ENCODE assay signal across 10 cellular contexts in genomic region chr5:56516936-56517521, GRCh38.
DNase-seq lines count a peak whose midpoint lies in the region; FAIRE-seq and TF ChIP-seq lines count a peak whose summit lies in the region.
"Had no signal": no experiment of that assay in that cellular context is flagged by ENCODE, and none has a peak within 500 bp of the region (broad histone marks: within the 10 kb centered on the region; RNA-seq: fewer than 3 reads in every experiment).

No MANE protein-coding gene starts in this region.

- H3K27me3 ChIP-seq in suprapubic skin (no peaks in the 10 kb centered on the region), osteoblast (ENCODE audit: insufficient read depth, low read length) (peaks cover 3% of the 10 kb centered on the region)

- H3K36me3 Mint-ChIP-seq in activated naive CD4-positive, alpha-beta T cell treated with anti-CD3 and anti-CD28 coated beads for 36 hours (ENCODE audit: low read depth) = no peaks in the 10 kb centered on the region
- H3K36me3 Mint-ChIP-seq: activated naive CD8-positive, alpha-beta T cell treated with anti-CD3 and anti-CD28 coated beads, Interleukin-2, amount 10 ng/mL, durations not matched to agents 7 days and 5 days had no signal

- no peak overlapping the region for H3K4me3 Mint-ChIP-seq in activated naive CD4-positive, alpha-beta T cell treated with anti-CD3 and anti-CD28 coated beads for 36 hours
- H3K4me3 Mint-ChIP-seq: activated naive CD8-positive, alpha-beta T cell treated with anti-CD3 and anti-CD28 coated beads, Interleukin-2, amount 10 ng/mL, durations not matched to agents 7 days and 5 days had no signal

- H3K36me3 ChIP-seq in suprapubic skin (no peaks in the 10 kb centered on the region), osteoblast (ENCODE audit: insufficient read depth, low read length) (no peaks in the 10 kb centered on the region)

- H3K4me1 ChIP-seq in suprapubic skin (peaks cover 78% of the 10 kb centered on the region), osteoblast (ENCODE audit: insufficient read depth, low read length) (no peaks in the 10 kb centered on the region)

- H3K4me2 ChIP-seq in osteoblast (ENCODE audit: insufficient read depth, low read length) = no peak overlapping the region

- H4K20me1 ChIP-seq in osteoblast (ENCODE audit: insufficient read depth, low read length) = no peaks in the 10 kb centered on the region

- intact Hi-C loops in activated naive CD4-positive, alpha-beta T cell treated with anti-CD3 and anti-CD28 coated beads for 36 hours (cut with micrococcal nuclease) = no loop called here

- H2AFZ ChIP-seq in osteoblast (ENCODE audit: low read length) = no peak overlapping the region

- DNase-seq in activated naive CD4-positive, alpha-beta T cell treated with anti-CD3 and anti-CD28 coated beads for 36 hours = peak; percentile 17
- no peak for DNase-seq in activated naive CD4-positive, alpha-beta T cell treated with Interleukin-2 at 50 U/mL for 16 hours
- DNase-seq in OCI-M1 (lab: John Stamatoyannopoulos, UW) = peak; percentile 64
- peak; percentile 20 for DNase-seq in globus pallidus (ENCODE audit: low spot score)
- no peak for DNase-seq in suprapubic skin (ENCODE audit: low spot score in 2 of 2)
- no peak for DNase-seq in SW 1271 (lab: John Stamatoyannopoulos, UW)
- no peak for DNase-seq in H54 (ENCODE audit: insufficient read length, low spot score)
- DNase-seq in osteoblast (ENCODE audit: insufficient read length, low spot score, missing footprints) = no peak
- DNase-seq: activated naive CD8-positive, alpha-beta T cell treated with anti-CD3 and anti-CD28 coated beads, Interleukin-2, amount 10 ng/mL, durations not matched to agents 7 days and 5 days had no signal

- TF ChIP-seq POLR2A in suprapubic skin (IDR thresholded peaks at IDR 0.05) (no peak), H54 (IDR thresholded peaks at IDR 0.05; ENCODE audit: low read depth, low read length) (no peak)

- no peaks in the 10 kb centered on the region for H3K27me3 Mint-ChIP-seq in activated naive CD4-positive, alpha-beta T cell treated with anti-CD3 and anti-CD28 coated beads for 36 hours (ENCODE audit: low read depth)
- H3K27me3 Mint-ChIP-seq: activated naive CD8-positive, alpha-beta T cell treated with anti-CD3 and anti-CD28 coated beads, Interleukin-2, amount 10 ng/mL, durations not matched to agents 7 days and 5 days had no signal

- no peak for FAIRE-seq in H54 (lab: Jason Lieb, UNC)

- no peaks in the 10 kb centered on the region for H3K79me2 ChIP-seq in osteoblast (ENCODE audit: insufficient read depth, low read length)

- no peaks in the 10 kb centered on the region for H3K9me3 Mint-ChIP-seq in activated naive CD4-positive, alpha-beta T cell treated with anti-CD3 and anti-CD28 coated beads for 36 hours
- H3K9me3 Mint-ChIP-seq: activated naive CD8-positive, alpha-beta T cell treated with anti-CD3 and anti-CD28 coated beads, Interleukin-2, amount 10 ng/mL, durations not matched to agents 7 days and 5 days had no signal

- 22% methylated on average over 3 of the region's 3 CpGs for WGBS in suprapubic skin

- TF ChIP-seq EP300 in suprapubic skin (IDR thresholded peaks at IDR 0.05) = no peak

- H3K27ac ChIP-seq in suprapubic skin (peak overlapping the region; percentile 79), osteoblast (ENCODE audit: low read depth, low read length) (no peak overlapping the region)
- H3K27ac ChIP-seq: C4-2B had no signal

- no peak overlapping the region for H3K27ac Mint-ChIP-seq in activated naive CD4-positive, alpha-beta T cell treated with anti-CD3 and anti-CD28 coated beads for 36 hours
- H3K27ac Mint-ChIP-seq: activated naive CD8-positive, alpha-beta T cell treated with anti-CD3 and anti-CD28 coated beads, Interleukin-2, amount 10 ng/mL, durations not matched to agents 7 days and 5 days had no signal

- TF ChIP-seq CTCF in suprapubic skin (IDR thresholded peaks at IDR 0.05) = no peak
- TF ChIP-seq CTCF in osteoblast (IDR thresholded peaks at IDR 0.05; ENCODE audit: extremely low read depth, low read depth, low read length) = no peak

- H3K9me3 ChIP-seq in suprapubic skin (no peaks in the 10 kb centered on the region), osteoblast (ENCODE audit: low read depth, low read length) (no peaks in the 10 kb centered on the region)

- peaks cover 16% of the 10 kb centered on the region for H3K4me1 Mint-ChIP-seq in activated naive CD4-positive, alpha-beta T cell treated with anti-CD3 and anti-CD28 coated beads for 36 hours (ENCODE audit: low read depth)

- CTCF ChIA-PET in activated naive CD4-positive, alpha-beta T cell treated with anti-CD3 and anti-CD28 coated beads for 36 hours (lab: Charles Lee) = interaction anchor here (0.6 kb wide), 1 partner anchor 187 kb away, joined by 4 read pairs; no protein-coding TSS in a partner anchor

- H3K4me3 ChIP-seq in suprapubic skin (no peak overlapping the region), osteoblast (ENCODE audit: insufficient read depth, low read length) (no peak overlapping the region)

Comparison
In these comparisons a context has a peak if more than half of its experiments do, and no peak if none do; other contexts are left out.
1. DNase-seq: peak in activated naive CD4-positive, alpha-beta T cell treated with anti-CD3 and anti-CD28 coated beads for 36 hours (single experiment), OCI-M1 (single experiment) and globus pallidus (single experiment); none in activated naive CD4-positive, alpha-beta T cell treated with Interleukin-2 at 50 U/mL for 16 hours (single experiment), suprapubic skin (0 of 2), SW 1271 (0 of 2), H54 (single experiment) and osteoblast (single experiment).